11 cellular contexts compared by ENCODE assay signal in genomic region chr1:161197560-161198205, GRCh38. TPM values are rescaled to one million over a fixed set of nuclear protein-coding genes. Genes with fewer than 3 reads are reported as not detected.
A peak's percentile ranks its signal among the peaks of the same experiment; 100 is the strongest.
DNase-seq lines count a peak whose midpoint lies in the region; ATAC-seq and TF ChIP-seq lines count a peak whose summit lies in the region.
"Had no signal": no experiment of that assay in that cellular context is flagged by ENCODE, and none has a peak within 500 bp of the region (broad histone marks: within the 10 kb centered on the region; RNA-seq: fewer than 3 reads in every experiment).

No MANE protein-coding gene starts in this region.

- DNase-seq in Calu3: no peak
- DNase-seq in astrocyte of the spinal cord (ENCODE audit: low read depth, low spot score): peak; percentile 42
- DNase-seq in NCI-H128 (lab: John Stamatoyannopoulos, UW; ENCODE audit: unreplicated experiment): no peak
- no peak for DNase-seq in central memory CD4-positive, alpha-beta T cell
- DNase-seq in stimulated activated CD4-positive, alpha-beta T cell treated with anti-CD3 and anti-CD28 coated beads, Interleukin-1b, Interleukin-23, amount 100 ng/mL, for 48 hours: no peak
- DNase-seq: activated naive CD8-positive, alpha-beta T cell treated with anti-CD3 and anti-CD28 coated beads, Interleukin-2, amount 50 U/mL, for 24 hours had no signal

- peak overlapping the region; percentile 40 for H3K27ac Mint-ChIP-seq in Calu3 (ENCODE audit: unreplicated experiment)
- H3K27ac Mint-ChIP-seq: activated naive CD8-positive, alpha-beta T cell treated with anti-CD3 and anti-CD28 coated beads, Interleukin-2, amount 50 U/mL, for 24 hours; IgD-negative memory B cell had no signal

- H3K9me3 Mint-ChIP-seq in Calu3 (ENCODE audit: low read depth, unreplicated experiment): no peaks in the 10 kb centered on the region
- H3K9me3 Mint-ChIP-seq: activated naive CD8-positive, alpha-beta T cell treated with anti-CD3 and anti-CD28 coated beads, Interleukin-2, amount 50 U/mL, for 24 hours; IgD-negative memory B cell had no signal

- peaks cover 14% of the 10 kb centered on the region for H3K36me3 ChIP-seq in iPS-15b (ENCODE audit: control insufficient read depth, insufficient read depth, low read length)
- H3K36me3 ChIP-seq in skeletal muscle satellite cell (ENCODE audit: insufficient read depth, low read length): no peaks in the 10 kb centered on the region

- H3K4me1 Mint-ChIP-seq in Calu3 (ENCODE audit: low read depth, unreplicated experiment): peaks cover 41% of the 10 kb centered on the region

- H3K36me3 Mint-ChIP-seq in Calu3 (ENCODE audit: insufficient read depth, unreplicated experiment): peaks cover 12% of the 10 kb centered on the region
- H3K36me3 Mint-ChIP-seq: IgD-negative memory B cell had no signal

- intact Hi-C loops in Calu3 (cut with micrococcal nuclease; ENCODE audit: unreplicated experiment): no loop called here

- TF ChIP-seq CTCF in Calu3 (IDR thresholded peaks at IDR 0.05; ENCODE audit: unreplicated experiment) (no peak), astrocyte of the spinal cord (IDR thresholded peaks at IDR 0.05; ENCODE audit: low read depth, low read length) (no peak)

- H3K9ac ChIP-seq in iPS-15b (ENCODE audit: low read depth, low read length) (peak overlapping the region; percentile 12), skeletal muscle satellite cell (ENCODE audit: low read depth, low read length) (peak overlapping the region; percentile 77)

- H3K27me3 Mint-ChIP-seq in Calu3 (ENCODE audit: unreplicated experiment): peaks cover 25% of the 10 kb centered on the region
- H3K27me3 Mint-ChIP-seq: activated naive CD8-positive, alpha-beta T cell treated with anti-CD3 and anti-CD28 coated beads, Interleukin-2, amount 50 U/mL, for 24 hours; IgD-negative memory B cell had no signal

- in situ Hi-C loops in astrocyte of the spinal cord (cut with HindIII; ENCODE audit: low sequenced_read_pairs): no loop called here

- H3K9me3 ChIP-seq in iPS-15b (ENCODE audit: control insufficient read depth, insufficient read depth, low read length) (no peaks in the 10 kb centered on the region), skeletal muscle satellite cell (replicated peaks; ENCODE audit: low read length) (no peaks in the 10 kb centered on the region)

- no TSS peak for BruUV-seq in Calu3 (replicated peaks; lab: Mats Ljungman, UMichigan)

- ATAC-seq in GM18867 (IDR thresholded peaks at IDR 0.05; ENCODE audit: unreplicated experiment): no peak
- ATAC-seq: activated naive CD8-positive, alpha-beta T cell treated with anti-CD3 and anti-CD28 coated beads, Interleukin-2, amount 50 U/mL, for 24 hours had no signal

- CTCF ChIA-PET in Calu3 (lab: Charles Lee): no interaction called here

- H3K4me3 ChIP-seq in astrocyte of the spinal cord (ENCODE audit: low read depth, low read length) (peak overlapping the region; percentile 32), iPS-15b (ENCODE audit: low read depth, low read length) (peak overlapping the region; percentile 50), skeletal muscle satellite cell (ENCODE audit: low read length) (peak overlapping the region; percentile 60)

- H3K4me1 ChIP-seq in iPS-15b (ENCODE audit: control insufficient read depth, insufficient read depth, low read length) (peaks cover 47% of the 10 kb centered on the region), skeletal muscle satellite cell (ENCODE audit: control insufficient read depth, insufficient read depth, low read length) (peaks cover 57% of the 10 kb centered on the region)

- H3K4me3 Mint-ChIP-seq in Calu3 (ENCODE audit: low read depth, unreplicated experiment): no peak overlapping the region
- H3K4me3 Mint-ChIP-seq: activated naive CD8-positive, alpha-beta T cell treated with anti-CD3 and anti-CD28 coated beads, Interleukin-2, amount 50 U/mL, for 24 hours had no signal

- H3K27me3 ChIP-seq in iPS-15b (ENCODE audit: control insufficient read depth, insufficient read depth, low read length) (no peaks in the 10 kb centered on the region), skeletal muscle satellite cell (ENCODE audit: control insufficient read depth, insufficient read depth, low read length) (no peaks in the 10 kb centered on the region)

- peak overlapping the region; percentile 81 for H3K4me2 ChIP-seq in skeletal muscle satellite cell (ENCODE audit: low read length)

RNA-seq across cellular contexts. Expression of gene ADAMTS4, which starts 1.2 kb away (rescaled TPM):
- not detected in 2 replicates for total RNA-seq in Calu3 (2022)
- 2.8 and 14.2 TPM in 2 replicates for total RNA-seq in skeletal muscle satellite cell (2012; rRNA removed)

RNA-seq across cellular contexts. Expression of gene NDUFS2, which starts 4.5 kb away (rescaled TPM):
- 91.3 and 98.3 TPM in 2 replicates for total RNA-seq in Calu3 (2022)
- total RNA-seq in skeletal muscle satellite cell (2012; rRNA removed): 85.6 and 105 TPM in 2 replicates

RNA-seq across cellular contexts. Expression of gene FCER1G, which starts 17.4 kb away (rescaled TPM):
- total RNA-seq in Calu3 (2022): not detected in 2 replicates
- not detected in 2 replicates for total RNA-seq in skeletal muscle satellite cell (2012; rRNA removed)
- total RNA-seq: NCI-H460 had no signal

RNA-seq across cellular contexts. Expression of gene B4GALT3, which starts 20.4 kb away (rescaled TPM):
- total RNA-seq in Calu3 (2022): 51.9 and 59.2 TPM in 2 replicates
- 15.3 and 23.1 TPM in 2 replicates for total RNA-seq in skeletal muscle satellite cell (2012; rRNA removed)

RNA-seq across cellular contexts. Expression of gene APOA2, which starts 25.7 kb away (rescaled TPM):
- total RNA-seq in Calu3 (2022): not detected in 2 replicates
- not detected in 2 replicates for total RNA-seq in skeletal muscle satellite cell (2012; rRNA removed)
- total RNA-seq: NCI-H460 had no signal
